22 cellular contexts compared by ENCODE assay signal in the genomic region with DNA sequence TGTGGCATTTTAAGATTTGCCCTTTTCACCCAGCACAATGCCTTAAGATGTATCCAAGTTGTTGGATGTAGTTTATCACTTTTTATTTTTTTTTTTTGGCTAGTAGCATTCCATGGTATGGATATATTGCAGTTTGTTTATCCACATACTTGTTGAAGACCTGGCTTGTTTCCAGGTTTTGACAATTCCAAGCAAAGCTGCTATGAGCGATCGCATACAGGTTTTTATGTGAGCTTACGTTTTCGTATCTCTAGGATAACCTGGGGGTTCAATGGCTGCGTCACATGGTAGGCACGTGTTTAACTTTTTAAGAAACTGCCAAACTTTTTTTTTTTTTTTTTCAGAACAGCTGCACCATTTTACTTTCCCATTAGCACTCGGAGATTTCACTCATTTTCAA.
"Had no signal": no experiment of that assay in that cellular context is flagged by ENCODE, and none has a peak within 500 bp of the region (broad histone marks: within the 10 kb centered on the region; RNA-seq: fewer than 3 reads in every experiment).

No MANE protein-coding gene starts in this region.

- H3K27ac Mint-ChIP-seq: activated naive CD4-positive, alpha-beta T cell treated with anti-CD3 and anti-CD28 coated beads, Interleukin-2, amount 50 U/mL, for 72 hours; effector memory CD8-positive, alpha-beta T cell; memory B cell; T-cell; T-helper 2 cell treated with Interferon-gamma antibody and Interleukin-4, amounts not matched to agents 5 μg/mL and 100 μg/mL, for 36 hours had no signal

- H3K36me3 Mint-ChIP-seq: activated naive CD4-positive, alpha-beta T cell treated with anti-CD3 and anti-CD28 coated beads, Interleukin-2, amount 50 U/mL, for 72 hours; memory B cell had no signal

- H3K36me3 ChIP-seq: ascending aorta, brain microvascular endothelial cell, pancreas, thyroid gland, WERI-Rb-1 had no signal

- H3K27me3 ChIP-seq: ascending aorta, brain microvascular endothelial cell, hepatocyte, pancreas, thyroid gland had no signal

- ATAC-seq: activated naive CD4-positive, alpha-beta T cell treated with anti-CD3 and anti-CD28 coated beads, Interleukin-2, amount 50 U/mL, for 72 hours; effector memory CD8-positive, alpha-beta T cell; pancreas; right cardiac atrium; stimulated activated naive CD8-positive, alpha-beta T cell treated with anti-CD3 and anti-CD28 coated beads, Interleukin-15, Interleukin-2, amounts not matched to agents 100 U/mL and 50 U/mL, for 24 hours; T-cell had no signal

- H3K27ac ChIP-seq: ascending aorta, brain microvascular endothelial cell, dorsolateral prefrontal cortex, hepatocyte, pancreas, thyroid gland, WERI-Rb-1 had no signal

- H3K9me3 Mint-ChIP-seq: activated naive CD4-positive, alpha-beta T cell treated with anti-CD3 and anti-CD28 coated beads, Interleukin-2, amount 50 U/mL, for 72 hours; effector memory CD8-positive, alpha-beta T cell; T-cell; T-helper 2 cell treated with Interferon-gamma antibody and Interleukin-4, amounts not matched to agents 5 μg/mL and 100 μg/mL, for 36 hours had no signal

- DNase-seq: activated CD4-positive, alpha-beta T cell treated with anti-CD3 and anti-CD28 coated beads for 1 hour; activated T-cell treated with anti-CD3 and anti-CD28 coated beads, Interleukin-2, amount 50 U/mL, for 1 hour; brain microvascular endothelial cell; caudate nucleus; dorsolateral prefrontal cortex; effector memory CD8-positive, alpha-beta T cell; foreskin fibroblast; nephron progenitor cell; pancreas; right cardiac atrium; stimulated activated CD4-positive, alpha-beta T cell treated with anti-CD3 and anti-CD28 coated beads, Interleukin-12 subunit alpha, Interleukin-12 subunit beta, amount 100 ng/mL, for 4 hours; stimulated activated CD4-positive, alpha-beta T cell treated with anti-CD3 and anti-CD28 coated beads, Interleukin-4, amount 100 ng/mL, for 4 hours; stimulated activated naive CD8-positive, alpha-beta T cell treated with anti-CD3 and anti-CD28 coated beads, Interleukin-15, Interleukin-2, amounts not matched to agents 100 U/mL and 50 U/mL, for 24 hours; substantia nigra; T-cell; thyroid gland; WERI-Rb-1 had no signal

- H3K9me3 ChIP-seq: ascending aorta, pancreas, thyroid gland had no signal

- H3K4me1 ChIP-seq: ascending aorta had no signal

- H2AFZ ChIP-seq: hepatocyte had no signal

- H3K4me1 Mint-ChIP-seq: memory B cell, nephron progenitor cell, T-cell had no signal

- H3K4me3 Mint-ChIP-seq: effector memory CD8-positive, alpha-beta T cell; memory B cell; nephron progenitor cell; T-cell; T-helper 2 cell treated with Interferon-gamma antibody and Interleukin-4, amounts not matched to agents 5 μg/mL and 100 μg/mL, for 36 hours had no signal

- H3K4me3 ChIP-seq: ascending aorta, dorsolateral prefrontal cortex, hepatocyte, pancreas, thyroid gland had no signal

- H3K4me2 ChIP-seq: hepatocyte had no signal
